Comparison of ENCODE assay signal across 21 cellular contexts in the genomic region with DNA sequence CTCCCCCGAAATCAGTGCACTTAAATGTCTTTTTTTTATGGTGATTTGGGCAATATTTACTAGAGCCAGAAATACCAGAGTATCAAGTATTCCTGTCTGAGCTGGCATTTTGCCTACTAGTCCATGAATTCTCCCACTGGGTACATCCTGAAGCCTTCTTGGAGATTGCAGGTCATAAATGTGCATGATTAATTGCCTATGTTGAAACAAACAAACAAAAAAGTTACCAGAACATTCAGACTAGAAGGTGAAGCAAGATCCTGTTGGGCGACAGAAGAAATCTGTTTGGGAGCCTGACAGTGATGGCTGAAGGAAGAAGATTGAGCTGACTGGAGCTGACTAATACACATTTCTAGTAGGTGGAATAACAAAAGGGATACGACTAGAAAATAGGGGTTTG.
DNase-seq lines count a peak whose midpoint lies in the region; ATAC-seq and TF ChIP-seq lines count a peak whose summit lies in the region.
"Had no signal": no experiment of that assay in that cellular context is flagged by ENCODE, and none has a peak within 500 bp of the region (broad histone marks: within the 10 kb centered on the region; RNA-seq: fewer than 3 reads in every experiment).

No MANE protein-coding gene starts in this region.

- H3K4me3 ChIP-seq in RWPE2 (ENCODE audit: severe bottlenecking) (no peak overlapping the region), skeletal muscle cell (ENCODE audit: low read depth, low read length) (no peak overlapping the region), colonic mucosa (no peak overlapping the region)
- H3K4me3 ChIP-seq: gastroesophageal sphincter, Peyer's patch, thoracic aorta had no signal

- DNase-seq in HPDE6-E6E7 (ENCODE audit: extremely low spot score) (peak; percentile 62), RWPE2 (ENCODE audit: low spot score) (peak; percentile 55), foreskin keratinocyte (peak; percentile 74 to 77), skeletal muscle cell (ENCODE audit: low read depth) (peak; percentile 85), OCI-M2 (lab: John Stamatoyannopoulos, UW; ENCODE audit: unreplicated experiment) (no peak), nucleus accumbens (lab: John Stamatoyannopoulos, UW) (no peak), colonic mucosa (no peak)
- DNase-seq: activated CD4-positive, CD25-positive, alpha-beta regulatory T cell treated with anti-CD3 and anti-CD28 coated beads, Interleukin-2, amount 50 U/mL, for 72 hours; CD4-positive, CD25-positive, alpha-beta regulatory T cell; DMS153; Karpas-422; left colon; NCI-H1436; Peyer's patch; retina; T1000 had no signal

- ATAC-seq in RWPE2 (ENCODE audit: low read depth) (peak; percentile 95), foreskin keratinocyte (peak; percentile 72), HG03469 (IDR thresholded peaks at IDR 0.05; ENCODE audit: unreplicated experiment) (no peak)
- ATAC-seq: activated naive CD4-positive, alpha-beta T cell treated with anti-CD3 and anti-CD28 coated beads, Interleukin-2, amount 50 U/mL, for 72 hours; gastroesophageal sphincter; left colon; SK-N-SH treated with all-trans-retinoic acid at 6 μM for 48 hours had no signal

- H3K9ac ChIP-seq in colonic mucosa (ENCODE audit: low read depth in 2 of 2, low read length in 2 of 2) = no peak overlapping the region

- peak overlapping the region; percentile 57 for H3K27ac ChIP-seq in RWPE2 (ENCODE audit: poor library complexity, severe bottlenecking)
- no peak overlapping the region for H3K27ac ChIP-seq in foreskin keratinocyte
- no peak overlapping the region for H3K27ac ChIP-seq in colonic mucosa
- H3K27ac ChIP-seq: gastroesophageal sphincter, Peyer's patch, thoracic aorta had no signal

- no peak for TF ChIP-seq CTCF in RWPE2 (IDR thresholded peaks at IDR 0.05; ENCODE audit: poor library complexity, severe bottlenecking)
- TF ChIP-seq CTCF in foreskin keratinocyte (conservative IDR thresholded peaks at IDR 0.05) = no peak
- no peak for TF ChIP-seq CTCF in colonic mucosa (IDR thresholded peaks at IDR 0.05)

- H3K9me3 ChIP-seq in RWPE2 (ENCODE audit: severe bottlenecking) (no peaks in the 10 kb centered on the region), colonic mucosa (no peaks in the 10 kb centered on the region)
- H3K9me3 ChIP-seq: gastroesophageal sphincter, Peyer's patch, thoracic aorta had no signal

- H3K36me3 ChIP-seq in RWPE2 (ENCODE audit: low read depth) (no peaks in the 10 kb centered on the region), colonic mucosa (no peaks in the 10 kb centered on the region)
- H3K36me3 ChIP-seq: gastroesophageal sphincter, Peyer's patch, thoracic aorta had no signal

- peaks cover 20% of the 10 kb centered on the region for H3K4me1 ChIP-seq in RWPE2 (ENCODE audit: insufficient read depth, poor library complexity, severe bottlenecking)
- no peaks in the 10 kb centered on the region for H3K4me1 ChIP-seq in foreskin keratinocyte
- H3K4me1 ChIP-seq in colonic mucosa = no peaks in the 10 kb centered on the region
- H3K4me1 ChIP-seq: gastroesophageal sphincter, Peyer's patch had no signal

- intact Hi-C loops in colonic mucosa (cut with DNase I) = no loop called here

- H3K27me3 ChIP-seq in RWPE2 (ENCODE audit: insufficient read depth, poor library complexity, severe bottlenecking) = no peaks in the 10 kb centered on the region
- H3K27me3 ChIP-seq in foreskin keratinocyte = no peaks in the 10 kb centered on the region
- no peaks in the 10 kb centered on the region for H3K27me3 ChIP-seq in colonic mucosa
- H3K27me3 ChIP-seq: gastroesophageal sphincter, Peyer's patch had no signal

Comparison
In these comparisons a context has a peak if more than half of its experiments do, and no peak if none do; other contexts are left out.
1. DNase-seq: peak in HPDE6-E6E7 (single experiment), RWPE2 (single experiment), foreskin keratinocyte (2 of 2) and skeletal muscle cell (single experiment); none in OCI-M2 (single experiment), nucleus accumbens (0 of 56) and colonic mucosa (single experiment).